2 cellular contexts compared by ENCODE assay signal in the genomic region with DNA sequence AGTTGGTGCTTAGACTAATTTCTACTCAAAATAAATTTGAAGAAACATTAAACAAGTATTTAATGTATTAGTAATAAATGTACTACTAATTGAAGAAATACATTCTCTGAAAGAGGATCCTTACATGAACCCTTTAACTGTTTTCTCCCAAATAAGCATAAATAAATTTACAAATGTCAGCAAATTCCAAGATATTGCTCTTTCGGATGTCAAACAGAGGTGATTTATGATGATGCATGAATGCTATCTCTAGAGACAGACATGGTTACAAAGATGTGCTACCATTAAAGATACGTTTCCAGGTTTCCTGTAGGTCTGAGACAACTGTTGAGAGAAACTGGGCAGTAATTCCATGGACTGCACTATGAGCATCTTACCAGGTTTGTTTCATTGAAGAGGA.
TF ChIP-seq lines count a peak whose summit lies in the region.

No MANE protein-coding gene starts in this region.

TF ChIP-seq in HepG2, 621 proteins besides CTCF, POLR2A, EP300 and RAD21:
- TF ChIP-seq RFX5 (IDR thresholded peaks at IDR 0.05; ENCODE audit: low read depth, low read length), result no peak
- TF ChIP-seq MAFF (IDR thresholded peaks at IDR 0.05; ENCODE audit: low read depth, low read length), result peak; percentile 77
- peak; percentile 53 to 80; a peak in 3 of 4 replicates for TF ChIP-seq MAFK (conservative IDR thresholded peaks at IDR 0.05 in 1 of 2, IDR thresholded peaks at IDR 0.05 in 1 of 2; ENCODE audit: low read length in 2 of 2)

TF ChIP-seq in SK-N-SH, 30 proteins besides CTCF, POLR2A, EP300 and RAD21:
- no peak for TF ChIP-seq JUND (IDR thresholded peaks at IDR 0.05)
- no peak for TF ChIP-seq SMC3 (IDR thresholded peaks at IDR 0.05; ENCODE audit: low read depth, low read length)
- TF ChIP-seq, protein P1, sequence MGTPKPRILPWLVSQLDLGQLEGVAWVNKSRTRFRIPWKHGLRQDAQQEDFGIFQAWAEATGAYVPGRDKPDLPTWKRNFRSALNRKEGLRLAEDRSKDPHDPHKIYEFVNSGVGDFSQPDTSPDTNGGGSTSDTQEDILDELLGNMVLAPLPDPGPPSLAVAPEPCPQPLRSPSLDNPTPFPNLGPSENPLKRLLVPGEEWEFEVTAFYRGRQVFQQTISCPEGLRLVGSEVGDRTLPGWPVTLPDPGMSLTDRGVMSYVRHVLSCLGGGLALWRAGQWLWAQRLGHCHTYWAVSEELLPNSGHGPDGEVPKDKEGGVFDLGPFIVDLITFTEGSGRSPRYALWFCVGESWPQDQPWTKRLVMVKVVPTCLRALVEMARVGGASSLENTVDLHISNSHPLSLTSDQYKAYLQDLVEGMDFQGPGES (IDR thresholded peaks at IDR 0.05; ENCODE audit: low read depth, low read length), result no peak
- no peak for TF ChIP-seq NRF1 (IDR thresholded peaks at IDR 0.05; ENCODE audit: low read depth, low read length)
- TF ChIP-seq POLR2AphosphoS5 (IDR thresholded peaks at IDR 0.05; ENCODE audit: low read depth, low read length), result no peak
